Comparison of ENCODE assay signal across 10 cellular contexts in the genomic region with DNA sequence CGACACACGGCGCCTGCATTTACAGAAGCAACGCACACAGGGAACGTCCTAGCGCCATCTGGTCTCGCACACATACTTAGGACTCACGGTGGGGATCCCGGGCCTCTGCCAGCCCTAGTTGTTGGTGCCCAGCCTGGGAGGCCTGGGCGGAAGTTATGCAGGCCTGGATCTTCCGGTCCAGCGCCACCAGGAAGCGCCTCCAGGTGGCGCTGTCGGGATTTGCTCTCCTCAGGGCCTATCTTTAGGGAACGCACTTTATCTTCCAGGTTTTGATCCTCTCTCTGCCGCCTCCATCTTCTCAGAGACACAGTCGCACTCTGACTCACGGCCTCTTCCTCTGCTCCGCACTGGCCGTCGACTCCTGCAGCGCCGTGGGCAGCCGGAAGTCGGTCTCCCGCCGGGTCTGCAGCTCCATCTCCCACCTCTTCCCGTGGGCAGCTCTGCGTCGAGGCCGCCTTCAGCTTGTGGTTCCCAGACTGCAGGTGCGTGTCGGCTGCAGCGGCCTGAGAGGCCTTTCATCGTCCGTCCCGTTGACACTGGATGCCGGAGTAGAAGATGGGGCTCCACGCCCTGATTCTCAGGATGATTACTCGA.
DNase-seq lines count a peak whose midpoint lies in the region; ATAC-seq and TF ChIP-seq lines count a peak whose summit lies in the region.
"Had no signal": no experiment of that assay in that cellular context is flagged by ENCODE, and none has a peak within 500 bp of the region (broad histone marks: within the 10 kb centered on the region; RNA-seq: fewer than 3 reads in every experiment).

No MANE protein-coding gene starts in this region.

- no peaks in the 10 kb centered on the region for H3K36me3 ChIP-seq in MG63

- TF ChIP-seq CTCF in GM10266 (IDR thresholded peaks at IDR 0.05; ENCODE audit: control insufficient read depth, insufficient read depth, low read depth, missing control alignments) (peak; percentile 54), NB4 (IDR thresholded peaks at IDR 0.05; ENCODE audit: low read depth, low read length) (peak; percentile 57)

- DNase-seq in CD1c-positive myeloid dendritic cell (ENCODE audit: extremely low spot score) (peak; percentile 25), GM10266 (ENCODE audit: extremely low spot score) (peak; percentile 62), NB4 (ENCODE audit: low read depth) (peak; percentile 26), NCI-H524 (lab: John Stamatoyannopoulos, UW) (no peak), MG63 (no peak), GM03348 (ENCODE audit: low spot score) (no peak)
- peak; percentile 18 for DNase-seq in activated naive CD4-positive, alpha-beta T cell treated with anti-CD3 and anti-CD28 coated beads, Interleukin-2, amount 50 U/mL, for 16 hours
- DNase-seq: mesenchymal stem cell, NCI-H1048 had no signal

- H3K27me3 ChIP-seq in MG63, result no peaks in the 10 kb centered on the region

- H3K4me3 ChIP-seq in NB4 (ENCODE audit: low read depth, low read length) (no peak overlapping the region), MG63 (no peak overlapping the region)

- H3K9me3 ChIP-seq in MG63, result no peaks in the 10 kb centered on the region

- TF ChIP-seq POLR2A in NB4 (IDR thresholded peaks at IDR 0.05; ENCODE audit: extremely low read depth, insufficient read length), result no peak

- ATAC-seq in activated CD4-positive, CD25-positive, alpha-beta regulatory T cell treated with anti-CD3 and anti-CD28 coated beads, Interleukin-2, amount 50 U/mL, for 24 hours, result no peak

Comparison
In these comparisons a context has a peak if more than half of its experiments do, and no peak if none do; other contexts are left out.
1. DNase-seq: peak in CD1c-positive myeloid dendritic cell (single experiment), GM10266 (single experiment), NB4 (single experiment) and activated naive CD4-positive, alpha-beta T cell treated with anti-CD3 and anti-CD28 coated beads, Interleukin-2, amount 50 U/mL, for 16 hours (single experiment); none in NCI-H524 (0 of 2), MG63 (single experiment) and GM03348 (single experiment).